8 cellular contexts compared by ENCODE assay signal in the genomic region with DNA sequence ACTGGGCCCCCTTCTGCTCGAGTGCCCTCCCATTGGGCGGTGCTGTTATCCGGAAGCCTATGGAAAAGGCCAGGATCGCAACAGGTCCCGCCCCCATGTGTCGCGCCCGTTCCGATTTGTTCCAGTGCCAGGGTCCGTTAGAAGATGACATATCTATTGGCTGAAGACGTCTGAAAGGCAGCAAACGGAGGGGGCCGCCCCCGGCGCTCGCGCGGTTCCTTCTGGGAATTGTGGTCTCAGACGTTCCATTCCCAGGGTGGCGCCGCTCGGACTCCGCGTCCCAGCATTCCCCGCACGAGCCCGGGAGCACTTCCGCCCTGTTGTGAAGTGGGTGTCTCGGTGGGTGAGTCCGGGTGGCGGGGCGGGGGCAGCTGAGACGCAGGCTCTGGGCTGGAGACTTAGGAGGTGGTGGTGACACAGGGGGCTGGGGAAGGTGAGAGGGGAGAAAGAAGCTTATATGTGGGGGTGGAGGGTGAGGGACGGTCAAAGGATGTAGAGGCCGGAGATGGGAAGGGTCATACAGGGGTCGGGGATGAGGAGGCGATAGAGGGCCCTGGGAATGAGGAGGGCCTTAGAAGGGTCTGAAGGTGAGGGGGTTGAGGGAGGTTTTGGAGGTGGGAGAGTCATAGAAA.
A peak's percentile ranks its signal among the peaks of the same experiment; 100 is the strongest.
DNase-seq lines count a peak whose midpoint lies in the region; ATAC-seq, FAIRE-seq and TF ChIP-seq lines count a peak whose summit lies in the region.

A gene (plus strand): TSS at position 297 of the 632 bp plus-strand sequence. CDS start 6,644 bp downstream, outside the sequence.

- H3K4me3 ChIP-seq in AG09309 (ENCODE audit: control insufficient read depth, low read depth, low read length): peak within 1 kb of the TSS; percentile 98

- ATAC-seq in GM19025 (IDR thresholded peaks at IDR 0.05; ENCODE audit: low read depth, unreplicated experiment) (peak; percentile 88), HG03280 (IDR thresholded peaks at IDR 0.05; ENCODE audit: unreplicated experiment) (peak; percentile 91)

- peak; percentile 58 for FAIRE-seq in islet of Langerhans (lab: Jason Lieb, UNC)

- DNase-seq in AG09309 (ENCODE audit: low read depth) (peak; percentile 90), NCI-H345 treated with DMSO at 0.1 percent for 48 hours (lab: John Stamatoyannopoulos, UW; ENCODE audit: unreplicated experiment) (peak; percentile 96), cerebellar cortex (ENCODE audit: low spot score) (peak; percentile 99)
- peak; percentile 70 for DNase-seq in activated CD4-positive, CD25-positive, alpha-beta regulatory T cell treated with anti-CD3 and anti-CD28 coated beads, Interleukin-2, amount 50 U/mL, for 16 hours (ENCODE audit: low read depth, low spot score)
- peak; percentile 83 to 89 for DNase-seq in stimulated activated CD4-positive, alpha-beta T cell treated with anti-CD3 and anti-CD28 coated beads, Interleukin-12 subunit alpha, Interleukin-12 subunit beta, amount 100 ng/mL, for 24 hours (ENCODE audit: low read depth in 2 of 2)

- TF ChIP-seq CTCF in AG09309 (IDR thresholded peaks at IDR 0.05; ENCODE audit: control insufficient read depth, insufficient read depth, low read depth, low read length, missing control alignments): no peak

Comparison
In these comparisons a context has a peak if more than half of its experiments do, and no peak if none do; other contexts are left out.
1. Peak in every context shown above with its lines: DNase-seq, ATAC-seq and H3K4me3 ChIP-seq.